29 cellular contexts compared by ENCODE assay signal in the genomic region with DNA sequence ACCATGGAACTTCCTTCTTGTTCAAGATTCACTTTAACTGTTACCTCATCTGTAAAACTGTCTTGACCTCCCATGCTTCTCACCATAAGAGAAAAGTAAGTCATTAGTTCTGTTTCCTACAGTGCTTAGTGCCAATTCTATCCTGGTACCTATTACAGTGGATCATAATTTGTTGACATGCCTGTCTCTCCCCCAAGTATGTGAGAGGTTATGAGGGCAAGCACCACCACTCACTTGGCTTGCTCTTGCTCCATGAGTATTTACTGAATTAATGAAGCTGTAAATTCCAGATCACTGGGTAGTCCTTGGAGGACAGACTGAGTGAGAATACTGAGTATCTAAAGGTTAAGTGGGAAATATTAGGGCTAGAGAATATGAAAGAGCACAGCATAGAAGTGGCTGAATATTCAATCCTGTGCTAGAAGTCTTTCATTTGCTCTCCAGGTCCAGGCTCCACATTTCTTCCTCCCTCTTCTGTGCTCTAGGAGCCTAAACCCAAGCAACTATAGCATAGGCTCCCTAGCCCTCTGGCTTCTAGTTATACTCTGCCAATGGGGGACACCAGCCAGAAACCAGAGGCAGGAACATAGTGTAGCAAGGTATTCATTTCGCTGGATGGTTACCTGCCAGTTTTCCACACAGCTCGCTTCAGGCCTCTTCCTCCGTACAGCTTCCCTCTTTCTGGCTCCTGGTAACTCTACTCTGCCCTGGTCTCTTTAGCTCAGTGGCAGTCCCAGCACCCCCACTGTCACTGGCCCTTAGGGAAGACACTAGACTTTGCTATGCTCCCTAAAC.
DNase-seq lines count a peak whose midpoint lies in the region; ATAC-seq and TF ChIP-seq lines count a peak whose summit lies in the region.
"Had no signal": no experiment of that assay in that cellular context is flagged by ENCODE, and none has a peak within 500 bp of the region (broad histone marks: within the 10 kb centered on the region; RNA-seq: fewer than 3 reads in every experiment).

No MANE protein-coding gene starts in this region.

- no peak for TF ChIP-seq RAD21 in IMR-90 (IDR thresholded peaks at IDR 0.05; ENCODE audit: low read length)

- intact Hi-C loops in IMR-90 (cut with micrococcal nuclease), result no loop called here
- intact Hi-C loops in esophagus muscularis mucosa (cut with DNase I), result loop anchor here (5.0 kb wide), 2 partner anchors 107 to 152 kb away; a partner anchor contains a TSS
- intact Hi-C loops in tibial artery (cut with DNase I; ENCODE audit: low total_unique reads), result loop anchor here (10.0 kb wide), 1 partner anchor 155 kb away; a partner anchor contains a TSS

- dilution Hi-C loops in IMR-90 (cut with HindIII; ENCODE audit: low sequenced_read_pairs, unreplicated experiment), result no loop called here

- H3K27ac ChIP-seq in IMR-90 (ENCODE audit: insufficient read depth, low read length) (no peak overlapping the region), esophagus muscularis mucosa (replicated peaks in 1 of 4) (peak overlapping the region; percentile 72 to 78 (median 77)), trophoblast cell (ENCODE audit: low read depth, low read length) (no peak overlapping the region), tibial artery (peak overlapping the region; percentile 75 to 84), Peyer's patch (no peak overlapping the region)
- H3K27ac ChIP-seq: cardiac muscle cell, epithelial cell of prostate, neutrophil, prostate gland had no signal

- H3K4ac ChIP-seq in IMR-90 (ENCODE audit: low read depth, low read length) (peak overlapping the region; percentile 15; the same call in 1 of the 2 replicates), trophoblast cell (ENCODE audit: low read depth, low read length) (no peak overlapping the region)

- no peak overlapping the region for H2BK5ac ChIP-seq in IMR-90 (ENCODE audit: low read depth, low read length, poor library complexity, severe bottlenecking)
- no peak overlapping the region for H2BK5ac ChIP-seq in trophoblast cell (ENCODE audit: low read depth, low read length, poor library complexity)

- no peak overlapping the region for H2AK9ac ChIP-seq in IMR-90 (replicated peaks; ENCODE audit: low read depth, low read length, poor library complexity)

- H3K23ac ChIP-seq in IMR-90 (ENCODE audit: low read depth, low read length) (no peak overlapping the region), trophoblast cell (ENCODE audit: low read length) (no peak overlapping the region)

- H2BK15ac ChIP-seq in IMR-90 (ENCODE audit: low read depth, low read length), result peak overlapping the region; percentile 31; the same call in 2 of the 3 replicates

- peak overlapping the region; percentile 20; the same call in 1 of the 2 replicates for H2BK120ac ChIP-seq in IMR-90 (ENCODE audit: low read depth, low read length)
- H2BK120ac ChIP-seq in trophoblast cell (ENCODE audit: insufficient read depth, low read length, poor library complexity), result no peak overlapping the region

- DNase-seq in IMR-90 (no peak), esophagus muscularis mucosa (ENCODE audit: extremely low spot score) (no peak), trophoblast cell (no peak), tibial artery (no peak), superior temporal gyrus (ENCODE audit: extremely low spot score) (no peak), LoVo (ENCODE audit: low spot score) (no peak), Peyer's patch (no peak)
- DNase-seq: ACHN; activated CD4-positive, alpha-beta T cell treated with anti-CD3 and anti-CD28 coated beads, Interleukin-2, amount 50 U/mL, for 4 hours; activated CD8-positive, alpha-beta memory T cell treated with anti-CD3 and anti-CD28 coated beads, Interleukin-2, amount 10 ng/mL, durations not matched to agents 7 days and 5 days; activated naive CD4-positive, alpha-beta T cell treated with anti-CD3 and anti-CD28 coated beads, Interleukin-2, amount 50 U/mL, for 16 hours; amygdala; CD8-positive, alpha-beta memory T cell; cortex of kidney; effector memory CD4-positive, alpha-beta T cell; NCI-H1417 treated with DMSO at 0.1 percent for 48 hours; NCI-H2081 treated with DMSO at 0.1 percent for 48 hours; NCI-H226; NCI-H526 treated with DMSO at 0.1 percent for 48 hours; NK-92 treated with Interleukin-12 subunit alpha and Interleukin-12 subunit beta, amount 100 ng/mL, for 24 hours; PC-3; SK-N-SH; stimulated activated naive B cell treated with anti-CD40 and anti-IgM and Interleukin-4, amounts not matched to agents 10 μg/mL and 1 μg/mL and 100 μg/mL, for 72 hours had no signal

- CTCF ChIA-PET in IMR-90 (lab: Yijun Ruan, JAX), result no interaction called here

- no peak overlapping the region for H2AFZ ChIP-seq in IMR-90 (replicated peaks; ENCODE audit: low read length, poor library complexity)
- no peak overlapping the region for H2AFZ ChIP-seq in trophoblast cell (ENCODE audit: insufficient read depth, low read length, poor library complexity)

- no TSS peak for BruUV-seq in IMR-90 (replicated peaks; lab: Mats Ljungman, UMichigan)

- no peaks in the 10 kb centered on the region for H3K79me2 ChIP-seq in trophoblast cell (ENCODE audit: control insufficient read depth, insufficient read depth, low read length, poor library complexity)

- H3K4me2 ChIP-seq in IMR-90 (ENCODE audit: low read depth, low read length), result no peak overlapping the region
- H3K4me2 ChIP-seq in trophoblast cell (ENCODE audit: low read length), result no peak overlapping the region
- H3K4me2 ChIP-seq: SK-N-SH had no signal

- TF ChIP-seq EP300 in esophagus muscularis mucosa (IDR thresholded peaks at IDR 0.05), result no peak

- H4K20me1 ChIP-seq in IMR-90 (ENCODE audit: insufficient read depth, low read length), result no peaks in the 10 kb centered on the region

- H4K5ac ChIP-seq in IMR-90 (ENCODE audit: low read depth, low read length), result no peak overlapping the region

- H3K9ac ChIP-seq in IMR-90 (ENCODE audit: low read depth, low read length) (no peak overlapping the region), trophoblast cell (ENCODE audit: low read length) (no peak overlapping the region)
- H3K9ac ChIP-seq: SK-N-SH had no signal

- H3K14ac ChIP-seq in IMR-90 (replicated peaks; ENCODE audit: low read depth, low read length) (0 out of 2 replicates have a peak overlapping the region, but pooled peaks have one; percentile 28), trophoblast cell (ENCODE audit: low read length) (no peak overlapping the region)

- H3K79me1 ChIP-seq in IMR-90 (ENCODE audit: low read depth in 1 of 2, low read length in 2 of 2) (no peaks in the 10 kb centered on the region), trophoblast cell (ENCODE audit: low read length) (peaks cover 2% of the 10 kb centered on the region)

- H3K4me3 ChIP-seq in IMR-90 (ENCODE audit: insufficient read depth, low read depth, low read length), result no peak overlapping the region
- no peak overlapping the region for H3K4me3 ChIP-seq in esophagus muscularis mucosa
- H3K4me3 ChIP-seq in trophoblast cell (ENCODE audit: low read depth, low read length), result no peak overlapping the region
- H3K4me3 ChIP-seq in tibial artery, result no peak overlapping the region
- H3K4me3 ChIP-seq in Peyer's patch, result no peak overlapping the region
- H3K4me3 ChIP-seq: cardiac muscle cell, prostate gland, skin epidermis had no signal

- H3K36me3 ChIP-seq in IMR-90 (ENCODE audit: control insufficient read depth, insufficient read depth, low read length) (no peaks in the 10 kb centered on the region), esophagus muscularis mucosa (no peaks in the 10 kb centered on the region), trophoblast cell (ENCODE audit: control insufficient read depth in 1 of 2, insufficient read depth in 2 of 2, low read length in 2 of 2) (no peaks in the 10 kb centered on the region), tibial artery (no peaks in the 10 kb centered on the region), Peyer's patch (no peaks in the 10 kb centered on the region)
- H3K36me3 ChIP-seq: cardiac muscle cell, neutrophil, prostate gland had no signal

- no peaks in the 10 kb centered on the region for H3K27me3 ChIP-seq in IMR-90 (ENCODE audit: control insufficient read depth, insufficient read depth, low read length)
- no peaks in the 10 kb centered on the region for H3K27me3 ChIP-seq in esophagus muscularis mucosa
- no peaks in the 10 kb centered on the region for H3K27me3 ChIP-seq in trophoblast cell (ENCODE audit: insufficient read depth, low read length)
- no peaks in the 10 kb centered on the region for H3K27me3 ChIP-seq in tibial artery
- no peaks in the 10 kb centered on the region for H3K27me3 ChIP-seq in Peyer's patch
- H3K27me3 ChIP-seq: cardiac muscle cell, neutrophil had no signal

- H3K9me3 ChIP-seq in IMR-90 (ENCODE audit: control insufficient read depth, insufficient read depth, low read length), result no peaks in the 10 kb centered on the region
- H3K9me3 ChIP-seq in esophagus muscularis mucosa, result no peaks in the 10 kb centered on the region
- H3K9me3 ChIP-seq in trophoblast cell (ENCODE audit: insufficient read depth, low read depth, low read length), result no peaks in the 10 kb centered on the region
- no peaks in the 10 kb centered on the region for H3K9me3 ChIP-seq in tibial artery
- no peaks in the 10 kb centered on the region for H3K9me3 ChIP-seq in Peyer's patch
- H3K9me3 ChIP-seq: neutrophil, prostate gland, SK-N-SH had no signal

- no peak overlapping the region for H2BK20ac ChIP-seq in IMR-90 (ENCODE audit: low read depth, low read length)

- TF ChIP-seq CTCF in IMR-90 (conservative IDR thresholded peaks at IDR 0.05; ENCODE audit: low read depth, low read length), result no peak
- no peak for TF ChIP-seq CTCF in esophagus muscularis mucosa (IDR thresholded peaks at IDR 0.05)
- TF ChIP-seq CTCF in tibial artery (IDR thresholded peaks at IDR 0.05), result no peak
- no peak for TF ChIP-seq CTCF in Peyer's patch (IDR thresholded peaks at IDR 0.05)

- 100% methylated on average over 2 of the region's 3 CpGs; no CpG with 5 or more reads in 1 of the 2 experiments for WGBS in IMR-90 (ENCODE audit: extremely low coverage in 2 of 2, insufficient read length in 1 of 2), 2 experiments
- 88% methylated on average over 3 of the region's 3 CpGs for WGBS in esophagus muscularis mucosa
- WGBS in trophoblast cell (ENCODE audit: extremely low coverage, insufficient coverage, insufficient read length), result no CpG with 5 or more reads among the region's 3 CpGs

- H4K8ac ChIP-seq in IMR-90 (ENCODE audit: low read depth in 2 of 2, low read length in 2 of 2) (0 out of 4 replicates have a peak overlapping the region, but pooled peaks of 1 of the 2 experiments have one; percentile 9), trophoblast cell (ENCODE audit: low read depth, low read length) (no peak overlapping the region)

- peak overlapping the region; percentile 23 for H4K12ac ChIP-seq in trophoblast cell (ENCODE audit: low read depth, low read length)

- TF ChIP-seq POLR2A in IMR-90 (IDR thresholded peaks at IDR 0.05; ENCODE audit: low read depth, low read length), result no peak
- no peak for TF ChIP-seq POLR2A in esophagus muscularis mucosa (IDR thresholded peaks at IDR 0.05; ENCODE audit: low read depth)
- no peak for TF ChIP-seq POLR2A in Peyer's patch (IDR thresholded peaks at IDR 0.05)

- H3K4me1 ChIP-seq in IMR-90 (ENCODE audit: control insufficient read depth, insufficient read depth, low read length) (peaks cover 7% of the 10 kb centered on the region), esophagus muscularis mucosa (peaks cover 0 to 51% (median 46%) of the 10 kb centered on the region in 4 donors), trophoblast cell (ENCODE audit: control insufficient read depth in 1 of 2, insufficient read depth in 2 of 2, low read length in 2 of 2) (no peaks in the 10 kb centered on the region), tibial artery (peaks cover 0 to 53% (median 33%) of the 10 kb centered on the region in 4 donors), Peyer's patch (no peaks in the 10 kb centered on the region)
- H3K4me1 ChIP-seq: prostate gland had no signal

- H3K18ac ChIP-seq in IMR-90 (ENCODE audit: low read depth, low read length) (peak overlapping the region; percentile 41; the same call in 1 of the 2 replicates), trophoblast cell (ENCODE audit: low read length) (no peak overlapping the region)

- in situ Hi-C loops in IMR-90 (cut with MboI; ENCODE audit: low sequenced_read_pairs), result no loop called here

- POLR2A ChIA-PET in IMR-90 (lab: Charles Lee; ENCODE audit: unreplicated experiment), result no interaction called here

- no peak overlapping the region for H3K56ac ChIP-seq in IMR-90 (ENCODE audit: extremely low read depth, insufficient read depth, low read length)

- H2BK12ac ChIP-seq in trophoblast cell (ENCODE audit: low read length), result no peak overlapping the region

- no peak for ATAC-seq in IMR-90 (ENCODE audit: low read depth)
- ATAC-seq: activated CD8-positive, alpha-beta memory T cell treated with anti-CD3 and anti-CD28 coated beads, Interleukin-2, amount 10 ng/mL, durations not matched to agents 7 days and 5 days; PC-3; Right ventricle myocardium inferior; stimulated activated naive B cell treated with anti-CD40 and anti-IgM and Interleukin-4, amounts not matched to agents 10 μg/mL and 1 μg/mL and 100 μg/mL, for 72 hours had no signal

- H4K91ac ChIP-seq in IMR-90 (ENCODE audit: insufficient read depth, low read depth, low read length) (no peak overlapping the region), trophoblast cell (ENCODE audit: low read depth, low read length) (no peak overlapping the region)

- no peaks in the 10 kb centered on the region for H3K9me1 ChIP-seq in IMR-90 (ENCODE audit: insufficient read depth, low read length)

- H2AK5ac ChIP-seq in IMR-90 (ENCODE audit: low read depth, low read length) (no peak overlapping the region; the same call in 1 of the 2 replicates), trophoblast cell (ENCODE audit: low read length) (no peak overlapping the region)

Comparison
In these comparisons a context has a peak if more than half of its experiments do, and no peak if none do; other contexts are left out.
1. H3K27ac ChIP-seq: peak in esophagus muscularis mucosa (4 of 4) and tibial artery (2 of 2); none in IMR-90 (single experiment), trophoblast cell (single experiment) and Peyer's patch (0 of 4).